ENCODE assay signal across 12 cellular contexts in the genomic region with DNA sequence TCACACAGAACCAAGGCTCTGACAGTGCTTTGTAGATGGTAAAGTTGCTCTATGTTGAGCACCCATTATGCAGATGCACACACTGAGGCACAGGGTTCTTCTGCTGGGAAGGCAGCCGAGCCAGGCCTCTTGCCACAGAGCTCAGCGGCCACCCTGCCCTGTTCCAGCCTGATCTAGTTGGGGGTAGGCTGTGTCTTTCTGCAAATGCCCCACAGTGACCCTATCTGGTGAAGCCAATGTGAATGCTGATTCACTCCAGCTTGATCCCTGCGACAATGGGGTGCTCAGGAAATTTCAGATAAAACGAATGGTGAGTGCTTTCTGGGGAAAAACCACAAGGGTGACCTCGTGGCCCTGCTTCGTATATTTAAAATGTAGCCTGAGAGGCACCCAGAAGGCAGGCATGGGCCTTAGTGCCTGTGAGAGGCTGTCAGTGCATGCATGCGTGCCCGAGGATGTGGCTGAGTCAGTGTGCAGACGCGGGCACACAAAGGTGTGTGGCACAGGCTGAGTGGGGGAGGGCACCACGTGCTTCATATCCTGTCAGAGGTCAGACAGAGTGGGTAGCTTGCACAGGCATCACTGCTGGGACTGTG.
DNase-seq lines count a peak whose midpoint lies in the region; ATAC-seq and TF ChIP-seq lines count a peak whose summit lies in the region.
"Had no signal": no experiment of that assay in that cellular context is flagged by ENCODE, and none has a peak within 500 bp of the region (broad histone marks: within the 10 kb centered on the region; RNA-seq: fewer than 3 reads in every experiment).

No MANE protein-coding gene starts in this region.

- no peak overlapping the region for H3K27ac Mint-ChIP-seq in activated B cell treated with CpG ODN at 0.5 μM for 24 hours
- H3K27ac Mint-ChIP-seq in activated naive CD4-positive, alpha-beta T cell treated with anti-CD3 and anti-CD28 coated beads, Interleukin-2, amount 50 U/mL, for 72 hours = peak overlapping the region in 1 of 2 donors; percentile 32
- H3K27ac Mint-ChIP-seq: activated naive CD8-positive, alpha-beta T cell; neural progenitor cell had no signal

- peak; percentile 94 for ATAC-seq in activated B cell treated with CpG ODN at 0.5 μM for 24 hours (ENCODE audit: low read depth)
- peak; percentile 61 to 87 for ATAC-seq in activated naive CD4-positive, alpha-beta T cell treated with anti-CD3 and anti-CD28 coated beads, Interleukin-2, amount 50 U/mL, for 72 hours
- ATAC-seq: Right ventricle myocardium inferior had no signal

- H3K9me3 ChIP-seq in ascending aorta = no peaks in the 10 kb centered on the region

- H3K4me3 Mint-ChIP-seq in activated B cell treated with CpG ODN at 0.5 μM for 24 hours = no peak overlapping the region
- H3K4me3 Mint-ChIP-seq: activated naive CD8-positive, alpha-beta T cell; neural progenitor cell had no signal

- DNase-seq in Daoy (ENCODE audit: low read depth) = peak; percentile 54
- no peak for DNase-seq in activated B cell treated with CpG ODN at 0.5 μM for 24 hours
- DNase-seq in activated naive CD4-positive, alpha-beta T cell treated with anti-CD3 and anti-CD28 coated beads, Interleukin-2, amount 50 U/mL, for 72 hours (ENCODE audit: low spot score in 2 of 2) = no peak
- DNase-seq in stimulated activated CD4-positive, alpha-beta T cell treated with anti-CD3 and anti-CD28 coated beads, Interleukin-1b, Interleukin-23, amount 100 ng/mL, for 4 hours (ENCODE audit: low read depth in 2 of 2) = peak; percentile 24 to 32
- no peak for DNase-seq in NCI-H187 treated with DMSO at 0.1 percent for 48 hours (lab: John Stamatoyannopoulos, UW)
- DNase-seq in NCI-H1105 (lab: John Stamatoyannopoulos, UW) = no peak
- DNase-seq in ascending aorta (ENCODE audit: low spot score in 2 of 2) = no peak
- DNase-seq in foreskin fibroblast = no peak
- DNase-seq: C1 segment of cervical spinal cord had no signal

- H3K4me1 ChIP-seq in ascending aorta = no peaks in the 10 kb centered on the region
- H3K4me1 ChIP-seq: neural progenitor cell had no signal

- no peaks in the 10 kb centered on the region for H3K36me3 Mint-ChIP-seq in activated B cell treated with CpG ODN at 0.5 μM for 24 hours (ENCODE audit: low read depth)
- H3K36me3 Mint-ChIP-seq in activated naive CD4-positive, alpha-beta T cell treated with anti-CD3 and anti-CD28 coated beads, Interleukin-2, amount 50 U/mL, for 72 hours = no peaks in the 10 kb centered on the region
- H3K36me3 Mint-ChIP-seq: activated naive CD8-positive, alpha-beta T cell; neural progenitor cell had no signal

- H3K36me3 ChIP-seq in ascending aorta = no peaks in the 10 kb centered on the region
- H3K36me3 ChIP-seq: neural progenitor cell had no signal

- TF ChIP-seq CTCF in activated B cell treated with CpG ODN at 0.5 μM for 24 hours (IDR thresholded peaks at IDR 0.05) (no peak), ascending aorta (IDR thresholded peaks at IDR 0.05) (no peak), foreskin fibroblast (IDR thresholded peaks at IDR 0.05; ENCODE audit: low read depth, low read length) (no peak)

- H3K4me3 ChIP-seq in ascending aorta = no peak overlapping the region
- no peak overlapping the region for H3K4me3 ChIP-seq in foreskin fibroblast (ENCODE audit: low read depth in 1 of 2, low read length in 2 of 2)
- H3K4me3 ChIP-seq: neural progenitor cell had no signal

- H3K27me3 ChIP-seq in ascending aorta = no peaks in the 10 kb centered on the region
- H3K27me3 ChIP-seq: neural progenitor cell had no signal

- POLR2A ChIA-PET in activated B cell treated with CpG ODN at 0.5 μM for 24 hours (lab: Charles Lee) = interaction anchor here (0.7 kb wide), 1 partner anchor 28 kb away, joined by 3 read pairs; no protein-coding TSS in a partner anchor

- no peaks in the 10 kb centered on the region for H3K9me3 Mint-ChIP-seq in activated B cell treated with CpG ODN at 0.5 μM for 24 hours
- H3K9me3 Mint-ChIP-seq in activated naive CD4-positive, alpha-beta T cell treated with anti-CD3 and anti-CD28 coated beads, Interleukin-2, amount 50 U/mL, for 72 hours = no peaks in the 10 kb centered on the region
- H3K9me3 Mint-ChIP-seq: neural progenitor cell had no signal

- H3K27me3 Mint-ChIP-seq in activated B cell treated with CpG ODN at 0.5 μM for 24 hours = peaks cover 11% of the 10 kb centered on the region
- H3K27me3 Mint-ChIP-seq: activated naive CD8-positive, alpha-beta T cell had no signal

- CTCF ChIA-PET in activated B cell treated with CpG ODN at 0.5 μM for 24 hours (lab: Charles Lee) = interaction anchor here (0.7 to 2.2 kb wide), 2 partner anchors 73 to 319 kb away, joined by 3 to 5 read pairs; no protein-coding TSS in a partner anchor

- H3K4me1 Mint-ChIP-seq in activated B cell treated with CpG ODN at 0.5 μM for 24 hours = peaks cover 22% of the 10 kb centered on the region
- H3K4me1 Mint-ChIP-seq: neural progenitor cell had no signal

- no peak overlapping the region for H3K27ac ChIP-seq in ascending aorta
- H3K27ac ChIP-seq: neural progenitor cell had no signal

- intact Hi-C loops in activated B cell treated with CpG ODN at 0.5 μM for 24 hours (cut with micrococcal nuclease) (loop anchor here (2.0 to 10.0 kb wide), 2 partner anchors 29 to 315 kb away; no protein-coding TSS in a partner anchor), ascending aorta (cut with DNase I) (no loop called here)

Comparison
In these comparisons a context has a peak if more than half of its experiments do, and no peak if none do; other contexts are left out.
1. DNase-seq: peak in Daoy (single experiment) and stimulated activated CD4-positive, alpha-beta T cell treated with anti-CD3 and anti-CD28 coated beads, Interleukin-1b, Interleukin-23, amount 100 ng/mL, for 4 hours (2 of 2); none in activated B cell treated with CpG ODN at 0.5 μM for 24 hours (single experiment), activated naive CD4-positive, alpha-beta T cell treated with anti-CD3 and anti-CD28 coated beads, Interleukin-2, amount 50 U/mL, for 72 hours (0 of 2), NCI-H187 treated with DMSO at 0.1 percent for 48 hours (single experiment), NCI-H1105 (single experiment), ascending aorta (0 of 2) and foreskin fibroblast (0 of 2).